In genomic region chrX:13697440-13697839, GRCh38 we compare ENCODE assay signal across 12 cellular contexts. TPM values are rescaled to one million over a fixed set of nuclear protein-coding genes. Genes with fewer than 3 reads are reported as not detected.
DNase-seq lines count a peak whose midpoint lies in the region; ATAC-seq lines count a peak whose summit lies in the region.
"Had no signal": no experiment of that assay in that cellular context is flagged by ENCODE, and none has a peak within 500 bp of the region (broad histone marks: within the 10 kb centered on the region; RNA-seq: fewer than 3 reads in every experiment).

No MANE protein-coding gene starts in this region.

- in situ Hi-C loops in KBM-7 (cut with MboI; ENCODE audit: low pct_unique_long_range_greater_than_20kb, low sequenced_read_pairs), result no loop called here

- peak overlapping the region; percentile 84 to 90 (median 87) for H3K27ac Mint-ChIP-seq in immature natural killer cell
- H3K27ac Mint-ChIP-seq in activated T-cell treated with anti-CD3 and anti-CD28 coated beads, Interleukin-2, amount 50 U/mL, for 24 hours, result no peak overlapping the region

- ATAC-seq in GM18511 (IDR thresholded peaks at IDR 0.05; ENCODE audit: unreplicated experiment), result peak; percentile 68
- peak; percentile 58 for ATAC-seq in GM21737 (IDR thresholded peaks at IDR 0.05; ENCODE audit: unreplicated experiment)

- H3K27me3 Mint-ChIP-seq in immature natural killer cell (ENCODE audit: low read depth in 3 of 3), result peaks cover 3 to 6% (median 6%) of the 10 kb centered on the region in 3 donors
- H3K27me3 Mint-ChIP-seq in activated T-cell treated with anti-CD3 and anti-CD28 coated beads, Interleukin-2, amount 50 U/mL, for 24 hours, result peaks cover 38% of the 10 kb centered on the region

- peak overlapping the region; percentile 67 to 91 (median 76) for H3K4me3 Mint-ChIP-seq in immature natural killer cell
- no peak overlapping the region for H3K4me3 Mint-ChIP-seq in activated T-cell treated with anti-CD3 and anti-CD28 coated beads, Interleukin-2, amount 50 U/mL, for 24 hours
- H3K4me3 Mint-ChIP-seq: neural crest cell had no signal

- peaks cover 0 to 2% (median 0%) of the 10 kb centered on the region in 6 donors for H3K9me3 Mint-ChIP-seq in immature natural killer cell
- H3K9me3 Mint-ChIP-seq in activated T-cell treated with anti-CD3 and anti-CD28 coated beads, Interleukin-2, amount 50 U/mL, for 24 hours, result no peaks in the 10 kb centered on the region

- peaks cover 95 to 98% of the 10 kb centered on the region in 2 donors for H3K4me1 Mint-ChIP-seq in immature natural killer cell
- peaks cover 67% of the 10 kb centered on the region for H3K4me1 Mint-ChIP-seq in activated T-cell treated with anti-CD3 and anti-CD28 coated beads, Interleukin-2, amount 50 U/mL, for 24 hours (ENCODE audit: low read depth)

- peaks cover 0 to 10% (median 0%) of the 10 kb centered on the region in 3 donors for H3K36me3 Mint-ChIP-seq in immature natural killer cell
- peaks cover 4% of the 10 kb centered on the region for H3K36me3 Mint-ChIP-seq in activated T-cell treated with anti-CD3 and anti-CD28 coated beads, Interleukin-2, amount 50 U/mL, for 24 hours (ENCODE audit: low read depth)

- DNase-seq in KBM-7 (peak; percentile 48), immature natural killer cell (peak; percentile 50 to 56 (median 53)), NCI-H2029 (lab: John Stamatoyannopoulos, UW) (no peak), HuH-7 (ENCODE audit: low spot score) (no peak), NCI-H1930 (lab: John Stamatoyannopoulos, UW) (no peak)
- DNase-seq in activated T-cell treated with anti-CD3 and anti-CD28 coated beads, Interleukin-2, amount 50 U/mL, for 24 hours, result no peak
- DNase-seq: DND-41, heart right ventricle, NCI-H2171 treated with DMSO at 0.1 percent for 48 hours had no signal

RNA-seq across cellular contexts. Expression of gene RAB9A, which starts 8.5 kb away (rescaled TPM):
- polyA plus RNA-seq in immature natural killer cell, result 10 to 100 TPM; 45.8 to 70.2 (median 48.0) TPM

RNA-seq across cellular contexts. Expression of gene TRAPPC2, which starts 37.0 kb away (rescaled TPM):
- polyA plus RNA-seq in immature natural killer cell, result 10 to 100 TPM; 48.8 to 60.1 (median 55.4) TPM

RNA-seq across cellular contexts. Expression of gene OFD1, which starts 37.1 kb away (rescaled TPM):
- polyA plus RNA-seq in immature natural killer cell, result 10 to 100 TPM in 2 of 3 donors, 1 to 10 TPM in 1; 7.5 to 42.1 (median 22.6) TPM

RNA-seq across cellular contexts. Expression of gene TCEANC, which starts 44.5 kb away (rescaled TPM):
- polyA plus RNA-seq in immature natural killer cell, result 10 to 100 TPM in 1 of 3 donors, 1 to 10 TPM in 2; 5.8 to 10.8 (median 7.1) TPM

Comparison
In these comparisons a context has a peak if more than half of its experiments do, and no peak if none do; other contexts are left out.
1. DNase-seq: peak in KBM-7 (single experiment) and immature natural killer cell (3 of 3); none in NCI-H2029 (single experiment), HuH-7 (single experiment), activated T-cell treated with anti-CD3 and anti-CD28 coated beads, Interleukin-2, amount 50 U/mL, for 24 hours (single experiment) and NCI-H1930 (0 of 2).